22 cellular contexts compared by ENCODE assay signal in genomic region chr4:55272102-55272501, GRCh38.
"Had no signal": no experiment of that assay in that cellular context is flagged by ENCODE, and none has a peak within 500 bp of the region (broad histone marks: within the 10 kb centered on the region; RNA-seq: fewer than 3 reads in every experiment).

No MANE protein-coding gene starts in this region.

- DNase-seq: KBM-7, NCI-H1092, NCI-H1105 treated with DMSO at 0.1 percent for 48 hours, NCI-H1417 treated with DMSO at 0.1 percent for 48 hours, NCI-H146, NCI-H1694 treated with DMSO at 0.1 percent for 48 hours, NCI-H2029, NCI-H2081 treated with DMSO at 0.1 percent for 48 hours, NCI-H2171, NCI-H226, NCI-H446, NCI-H510A, NCI-H524 treated with DMSO at 0.1 percent for 48 hours, NCI-H69, NCI-H774, SHP77, SK-N-SH, SW 1271, T-cell had no signal

- FAIRE-seq: RCC 7860 had no signal

- H3K27ac Mint-ChIP-seq: IgD-negative memory B cell, T-cell had no signal

- H3K9me2 ChIP-seq: SK-N-SH had no signal

- ATAC-seq: T-cell had no signal

- H3K4me2 ChIP-seq: SK-N-SH had no signal

- H3K27me3 Mint-ChIP-seq: IgD-negative memory B cell had no signal

- H3K36me3 Mint-ChIP-seq: IgD-negative memory B cell, T-cell had no signal

- H3K4me3 Mint-ChIP-seq: IgD-negative memory B cell, T-cell had no signal

- H3K27ac ChIP-seq: RWPE1 had no signal

- H3K9me3 ChIP-seq: SK-N-SH had no signal

- H3K4me1 Mint-ChIP-seq: IgD-negative memory B cell, T-cell had no signal

- H3K9me3 Mint-ChIP-seq: T-cell had no signal

- H3K9ac ChIP-seq: SK-N-SH had no signal
